32 cellular contexts compared by ENCODE assay signal in the genomic region with DNA sequence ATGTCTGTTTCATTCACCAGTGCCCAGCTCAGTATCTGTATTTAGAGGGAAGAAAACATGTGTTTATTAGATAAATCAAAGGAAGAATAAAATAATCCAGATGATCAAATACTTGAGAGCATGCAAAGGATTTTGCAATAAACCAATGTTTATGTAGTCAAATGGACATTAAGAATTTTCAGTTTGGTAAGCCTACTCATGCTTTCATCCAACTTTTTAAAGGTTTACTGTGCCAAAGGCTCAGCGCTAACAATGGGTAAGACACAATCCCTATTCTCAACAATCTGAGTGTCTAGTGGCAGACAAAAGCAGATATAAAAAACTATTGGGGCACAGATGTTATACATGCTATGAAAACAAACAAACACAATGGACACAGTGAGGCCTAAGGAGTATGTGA. TPM values are rescaled to one million over a fixed set of nuclear protein-coding genes. Genes with fewer than 3 reads are reported as not detected.
"Had no signal": no experiment of that assay in that cellular context is flagged by ENCODE, and none has a peak within 500 bp of the region (broad histone marks: within the 10 kb centered on the region; RNA-seq: fewer than 3 reads in every experiment).

No MANE protein-coding gene starts in this region.

- H3K27ac ChIP-seq: SJCRH30, SK-N-MC, WERI-Rb-1 had no signal

- H3K4me3 Mint-ChIP-seq: activated CD4-positive, alpha-beta T cell treated with anti-CD3 and anti-CD28 coated beads, Interleukin-2, amount 10 ng/mL, durations not matched to agents 24 days and 14 days; activated CD8-positive, alpha-beta T cell treated with anti-CD3 and anti-CD28 coated beads for 36 hours; activated naive CD4-positive, alpha-beta T cell treated with anti-CD3 and anti-CD28 coated beads for 36 hours; activated T-cell treated with anti-CD3 and anti-CD28 coated beads, Interleukin-2, amount 50 U/mL, for 72 hours; activated T-helper 17 cell treated with anti-CD3 and anti-CD28 coated beads, Interleukin-2, amount 50 U/mL, for 72 hours; brain had no signal

- DNase-seq: activated CD4-positive, alpha-beta T cell treated with anti-CD3 and anti-CD28 coated beads, Interleukin-2, amount 10 ng/mL, durations not matched to agents 24 days and 14 days; activated CD4-positive, alpha-beta T cell treated with anti-CD3 and anti-CD28 coated beads, Interleukin-2, amount 50 U/mL, for 4 hours; activated CD8-positive, alpha-beta T cell treated with anti-CD3 and anti-CD28 coated beads for 36 hours; activated effector memory CD4-positive, alpha-beta T cell treated with anti-CD3 and anti-CD28 coated beads, Interleukin-2, amount 50 U/mL, for 16 hours; activated naive CD4-positive, alpha-beta T cell treated with anti-CD3 and anti-CD28 coated beads for 36 hours; activated T-cell treated with anti-CD3 and anti-CD28 coated beads, Interleukin-2, amount 50 U/mL, for 1 hour; activated T-cell treated with anti-CD3 and anti-CD28 coated beads, Interleukin-2, amount 50 U/mL, for 72 hours; anterior cingulate cortex; Karpas-422; KBM-7; MG63; NCI-H1048; NCI-H1105 treated with DMSO at 0.1 percent for 48 hours; NCI-H1436; NCI-H1694; NCI-H1930; NCI-H2081 treated with DMSO at 0.1 percent for 48 hours; NCI-H345; NCI-H524 treated with DMSO at 0.1 percent for 48 hours; SHP77; SJCRH30; T1000; WERI-Rb-1 had no signal

- H3K27ac Mint-ChIP-seq: activated CD4-positive, alpha-beta T cell treated with anti-CD3 and anti-CD28 coated beads, Interleukin-2, amount 10 ng/mL, durations not matched to agents 24 days and 14 days; activated CD8-positive, alpha-beta T cell treated with anti-CD3 and anti-CD28 coated beads for 36 hours; activated naive CD4-positive, alpha-beta T cell treated with anti-CD3 and anti-CD28 coated beads for 36 hours; activated naive CD4-positive, alpha-beta T cell treated with anti-CD3 and anti-CD28 coated beads, Interleukin-2, amount 50 U/mL, for 72 hours; activated T-cell treated with anti-CD3 and anti-CD28 coated beads, Interleukin-2, amount 50 U/mL, for 72 hours; activated T-helper 17 cell treated with anti-CD3 and anti-CD28 coated beads, Interleukin-2, amount 50 U/mL, for 72 hours; brain had no signal

- H3K9me3 Mint-ChIP-seq: activated CD4-positive, alpha-beta T cell treated with anti-CD3 and anti-CD28 coated beads, Interleukin-2, amount 10 ng/mL, durations not matched to agents 24 days and 14 days; activated CD8-positive, alpha-beta T cell treated with anti-CD3 and anti-CD28 coated beads for 36 hours had no signal

- H3K4me3 ChIP-seq: MG63, SJCRH30, SK-N-MC had no signal

- ATAC-seq: activated CD8-positive, alpha-beta T cell treated with anti-CD3 and anti-CD28 coated beads for 36 hours; activated naive CD4-positive, alpha-beta T cell treated with anti-CD3 and anti-CD28 coated beads, Interleukin-2, amount 50 U/mL, for 72 hours; activated T-cell treated with anti-CD3 and anti-CD28 coated beads, Interleukin-2, amount 50 U/mL, for 72 hours; activated T-helper 17 cell treated with anti-CD3 and anti-CD28 coated beads, Interleukin-2, amount 50 U/mL, for 72 hours; Panc1 had no signal

- H3K4me1 Mint-ChIP-seq: activated CD4-positive, alpha-beta T cell treated with anti-CD3 and anti-CD28 coated beads, Interleukin-2, amount 10 ng/mL, durations not matched to agents 24 days and 14 days; activated T-helper 17 cell treated with anti-CD3 and anti-CD28 coated beads, Interleukin-2, amount 50 U/mL, for 72 hours had no signal

- H3K36me3 ChIP-seq: MG63, SJCRH30, WERI-Rb-1 had no signal

- H3K27me3 Mint-ChIP-seq: activated CD4-positive, alpha-beta T cell treated with anti-CD3 and anti-CD28 coated beads, Interleukin-2, amount 10 ng/mL, durations not matched to agents 24 days and 14 days; activated CD8-positive, alpha-beta T cell treated with anti-CD3 and anti-CD28 coated beads for 36 hours; activated T-helper 17 cell treated with anti-CD3 and anti-CD28 coated beads, Interleukin-2, amount 50 U/mL, for 72 hours had no signal

- H3K27me3 ChIP-seq: MG63, SJCRH30 had no signal

- H3K9me3 ChIP-seq: MG63, SJCRH30 had no signal

- H3K4me1 ChIP-seq: SJCRH30 had no signal

RNA-seq across cellular contexts. Expression of a gene that starts 26.3 kb away (rescaled TPM):
- total RNA-seq: activated CD4-positive, alpha-beta T cell treated with anti-CD3 and anti-CD28 coated beads, Interleukin-2, amount 10 ng/mL, durations not matched to agents 24 days and 14 days; activated CD8-positive, alpha-beta memory T cell treated with anti-CD3 and anti-CD28 coated beads for 36 hours; activated CD8-positive, alpha-beta T cell treated with anti-CD3 and anti-CD28 coated beads for 36 hours; activated naive CD4-positive, alpha-beta T cell treated with anti-CD3 and anti-CD28 coated beads for 36 hours; activated naive CD4-positive, alpha-beta T cell treated with anti-CD3 and anti-CD28 coated beads, Interleukin-2, amount 50 U/mL, for 72 hours; activated T-cell treated with anti-CD3 and anti-CD28 coated beads, Interleukin-2, amount 50 U/mL, for 72 hours; activated T-helper 17 cell treated with anti-CD3 and anti-CD28 coated beads, Interleukin-2, amount 50 U/mL, for 72 hours; RPMI7951; SJCRH30; T-helper 1 cell treated with Interleukin-12 subunit alpha and Interleukin-12 subunit beta and Interleukin-4 antibody, amounts not matched to agents 30 ng/mL and 1 ng/mL, for 36 hours; T-helper 2 cell treated with Interferon-gamma antibody and Interleukin-4, amounts not matched to agents 100 ng/mL and 5 ng/mL, for 36 hours had no signal
